27 cellular contexts compared by ENCODE assay signal in the genomic region with DNA sequence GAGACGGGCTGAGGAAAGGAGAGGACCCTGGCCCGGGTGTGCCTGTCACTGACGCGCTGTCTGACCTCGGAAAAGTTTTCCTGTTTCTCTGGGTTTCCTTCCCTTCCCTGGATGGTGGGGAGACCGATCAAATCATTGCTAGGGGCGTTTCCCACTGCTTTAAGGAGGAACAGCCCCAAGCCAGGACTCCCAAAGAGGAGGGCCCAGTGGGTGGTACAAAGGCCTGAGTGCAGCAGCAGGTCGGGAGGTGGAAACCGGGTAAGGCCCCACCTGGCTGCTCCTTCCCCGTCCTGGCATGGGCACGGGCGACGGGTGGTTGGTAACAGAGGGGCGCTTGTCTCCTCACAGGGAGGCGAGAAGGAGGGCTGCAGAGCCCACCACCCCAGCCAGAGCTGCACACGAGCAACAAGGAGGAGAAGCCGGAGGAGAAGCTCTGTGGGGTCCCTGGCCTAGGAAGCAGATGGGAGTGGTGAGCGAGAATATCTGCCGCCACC. TPM values are rescaled to one million over a fixed set of nuclear protein-coding genes. Genes with fewer than 3 reads are reported as not detected.
DNase-seq lines count a peak whose midpoint lies in the region; ATAC-seq and TF ChIP-seq lines count a peak whose summit lies in the region.
"Had no signal": no experiment of that assay in that cellular context is flagged by ENCODE, and none has a peak within 500 bp of the region (broad histone marks: within the 10 kb centered on the region; RNA-seq: fewer than 3 reads in every experiment).

No MANE protein-coding gene starts in this region.

- H3K36me3 ChIP-seq in iPS-20b (ENCODE audit: insufficient read depth, low read depth, low read length) (no peaks in the 10 kb centered on the region), parathyroid adenoma (ENCODE audit: control insufficient read depth, insufficient read depth, low read length) (no peaks in the 10 kb centered on the region), vagina (no peaks in the 10 kb centered on the region)
- H3K36me3 ChIP-seq: ascending aorta had no signal

- H3K9ac ChIP-seq in iPS-20b (ENCODE audit: low read depth, low read length): peak overlapping the region; percentile 21; the same call in 1 of the 2 replicates
- no peak overlapping the region for H3K9ac ChIP-seq in parathyroid adenoma

- intact Hi-C loops in vagina (cut with DNase I): loop anchor here (10.0 kb wide), 1 partner anchor 125 kb away; a partner anchor contains a TSS

- H3K4me3 ChIP-seq in iPS-20b (ENCODE audit: low read length) (no peak overlapping the region), parathyroid adenoma (ENCODE audit: low read depth, low read length) (peak overlapping the region; percentile 22), vagina (peak overlapping the region; percentile 22 to 27)
- H3K4me3 ChIP-seq: smooth muscle cell had no signal

- no peaks in the 10 kb centered on the region for H3K9me3 Mint-ChIP-seq in stimulated activated naive CD8-positive, alpha-beta T cell treated with anti-CD3 and anti-CD28 coated beads, Interleukin-15, amount 100 ng/mL, for 72 hours
- H3K9me3 Mint-ChIP-seq: activated naive CD4-positive, alpha-beta T cell treated with anti-CD3 and anti-CD28 coated beads, Interleukin-2, amount 50 U/mL, for 72 hours; natural killer cell treated with Interleukin-12 subunit alpha and Interleukin-12 subunit beta and Interleukin-15 and Interleukin-18, amount 100 ng/mL, for 72 hours; stimulated activated naive B cell treated with anti-CD40 and anti-IgM and Interleukin-4, amounts not matched to agents 10 μg/mL and 1 μg/mL and 100 μg/mL, for 72 hours; type B pancreatic cell had no signal

- H3K4me1 ChIP-seq in iPS-20b (ENCODE audit: insufficient read depth, low read length): no peaks in the 10 kb centered on the region
- H3K4me1 ChIP-seq in parathyroid adenoma: no peaks in the 10 kb centered on the region
- no peaks in the 10 kb centered on the region for H3K4me1 ChIP-seq in vagina
- H3K4me1 ChIP-seq: ascending aorta had no signal

- peaks cover 8% of the 10 kb centered on the region for H3K4me1 Mint-ChIP-seq in stimulated activated naive CD8-positive, alpha-beta T cell treated with anti-CD3 and anti-CD28 coated beads, Interleukin-15, amount 100 ng/mL, for 72 hours
- H3K4me1 Mint-ChIP-seq: activated CD8-positive, alpha-beta memory T cell treated with anti-CD3 and anti-CD28 coated beads, Interleukin-2, amount 10 ng/mL, durations not matched to agents 7 days and 5 days had no signal

- DNase-seq in stimulated activated naive CD8-positive, alpha-beta T cell treated with anti-CD3 and anti-CD28 coated beads, Interleukin-15, amount 100 ng/mL, for 72 hours: no peak
- DNase-seq in stimulated activated naive CD8-positive, alpha-beta T cell treated with anti-CD3 and anti-CD28 coated beads, Interleukin-15, Interleukin-2, amounts not matched to agents 100 U/mL and 50 U/mL, for 24 hours: no peak
- no peak for DNase-seq in vagina (ENCODE audit: extremely low spot score in 2 of 2)
- no peak for DNase-seq in NCI-H1105 (lab: John Stamatoyannopoulos, UW)
- DNase-seq in T-helper 2 cell: no peak
- DNase-seq: activated CD4-positive, alpha-beta T cell treated with anti-CD3 and anti-CD28 coated beads for 48 hours; activated CD8-positive, alpha-beta memory T cell treated with anti-CD3 and anti-CD28 coated beads, Interleukin-2, amount 10 ng/mL, durations not matched to agents 7 days and 5 days; effector CD4-positive, alpha-beta T cell; GF-D8; HCEC 1CT; kidney glomerular epithelial cell; NCI-H187 treated with DMSO at 0.1 percent for 48 hours; NCI-H226; NCI-H774; stimulated activated CD4-positive, alpha-beta T cell treated with anti-CD3 and anti-CD28 coated beads, Interleukin-2, amount 100 ng/mL, for 48 hours; stimulated activated naive B cell treated with anti-CD40 and anti-IgM and Interleukin-4, amounts not matched to agents 10 μg/mL and 1 μg/mL and 100 μg/mL, for 72 hours; T-helper 17 cell had no signal

- no peaks in the 10 kb centered on the region for H3K27me3 ChIP-seq in iPS-20b (ENCODE audit: insufficient read depth, low read length)
- no peaks in the 10 kb centered on the region for H3K27me3 ChIP-seq in parathyroid adenoma (ENCODE audit: control insufficient read depth, insufficient read depth, low read length)
- no peaks in the 10 kb centered on the region for H3K27me3 ChIP-seq in vagina
- H3K27me3 ChIP-seq: ascending aorta had no signal

- H3K79me2 ChIP-seq in parathyroid adenoma: no peaks in the 10 kb centered on the region

- no peak overlapping the region for H3K4me2 ChIP-seq in parathyroid adenoma (ENCODE audit: low read length)
- H3K4me2 ChIP-seq: smooth muscle cell had no signal

- peaks cover 11% of the 10 kb centered on the region for H3K27me3 Mint-ChIP-seq in stimulated activated naive CD8-positive, alpha-beta T cell treated with anti-CD3 and anti-CD28 coated beads, Interleukin-15, amount 100 ng/mL, for 72 hours

- H3K4me3 Mint-ChIP-seq in stimulated activated naive CD8-positive, alpha-beta T cell treated with anti-CD3 and anti-CD28 coated beads, Interleukin-15, amount 100 ng/mL, for 72 hours: no peak overlapping the region
- H3K4me3 Mint-ChIP-seq: activated CD8-positive, alpha-beta memory T cell treated with anti-CD3 and anti-CD28 coated beads, Interleukin-2, amount 10 ng/mL, durations not matched to agents 7 days and 5 days; natural killer cell treated with Interleukin-12 subunit alpha and Interleukin-12 subunit beta and Interleukin-15 and Interleukin-18, amount 100 ng/mL, for 72 hours; stimulated activated naive B cell treated with anti-CD40 and anti-IgM and Interleukin-4, amounts not matched to agents 10 μg/mL and 1 μg/mL and 100 μg/mL, for 72 hours; T-helper 17 cell; type B pancreatic cell had no signal

- H3K27ac Mint-ChIP-seq in stimulated activated naive CD8-positive, alpha-beta T cell treated with anti-CD3 and anti-CD28 coated beads, Interleukin-15, amount 100 ng/mL, for 72 hours: peak overlapping the region; percentile 63 to 79
- H3K27ac Mint-ChIP-seq: activated CD8-positive, alpha-beta memory T cell treated with anti-CD3 and anti-CD28 coated beads, Interleukin-2, amount 10 ng/mL, durations not matched to agents 7 days and 5 days; activated naive CD4-positive, alpha-beta T cell treated with anti-CD3 and anti-CD28 coated beads, Interleukin-2, amount 50 U/mL, for 72 hours; natural killer cell treated with Interleukin-12 subunit alpha and Interleukin-12 subunit beta and Interleukin-15 and Interleukin-18, amount 100 ng/mL, for 72 hours; stimulated activated naive B cell treated with anti-CD40 and anti-IgM and Interleukin-4, amounts not matched to agents 10 μg/mL and 1 μg/mL and 100 μg/mL, for 72 hours; T-helper 17 cell; type B pancreatic cell had no signal

- H3K9me3 ChIP-seq in iPS-20b (ENCODE audit: insufficient read depth, low read depth, low read length) (0 out of 2 replicates have a peak, but pooled peaks cover 4% of the 10 kb centered on the region), parathyroid adenoma (ENCODE audit: control insufficient read depth, low read length) (no peaks in the 10 kb centered on the region), vagina (no peaks in the 10 kb centered on the region)
- H3K9me3 ChIP-seq: ascending aorta had no signal

- H3K27ac ChIP-seq in iPS-20b (ENCODE audit: low read length): no peak overlapping the region
- H3K27ac ChIP-seq in parathyroid adenoma: no peak overlapping the region
- H3K27ac ChIP-seq in vagina: no peak overlapping the region
- H3K27ac ChIP-seq: ascending aorta had no signal

- ATAC-seq in stimulated activated naive CD8-positive, alpha-beta T cell treated with anti-CD3 and anti-CD28 coated beads, Interleukin-15, amount 100 ng/mL, for 72 hours: no peak
- no peak for ATAC-seq in stimulated activated naive CD8-positive, alpha-beta T cell treated with anti-CD3 and anti-CD28 coated beads, Interleukin-15, Interleukin-2, amounts not matched to agents 100 U/mL and 50 U/mL, for 24 hours
- no peak for ATAC-seq in GM19397 (IDR thresholded peaks at IDR 0.05; ENCODE audit: unreplicated experiment)
- ATAC-seq: activated CD8-positive, alpha-beta memory T cell treated with anti-CD3 and anti-CD28 coated beads, Interleukin-2, amount 10 ng/mL, durations not matched to agents 7 days and 5 days; activated naive CD4-positive, alpha-beta T cell treated with anti-CD3 and anti-CD28 coated beads, Interleukin-2, amount 50 U/mL, for 72 hours; esophagus mucosa; natural killer cell treated with Interleukin-12 subunit alpha and Interleukin-12 subunit beta and Interleukin-15 and Interleukin-18, amount 100 ng/mL, for 72 hours; stimulated activated naive B cell treated with anti-CD40 and anti-IgM and Interleukin-4, amounts not matched to agents 10 μg/mL and 1 μg/mL and 100 μg/mL, for 72 hours; T-helper 17 cell had no signal

- TF ChIP-seq CTCF in parathyroid adenoma (IDR thresholded peaks at IDR 0.05) (no peak), vagina (IDR thresholded peaks at IDR 0.05) (no peak)

- no peak for TF ChIP-seq POLR2A in vagina (IDR thresholded peaks at IDR 0.05)

- H2AFZ ChIP-seq in parathyroid adenoma: no peak overlapping the region

RNA-seq across cellular contexts. Expression of a gene that starts 2.2 kb away (rescaled TPM):
- total RNA-seq in vagina: 1.5 TPM
- total RNA-seq: activated CD8-positive, alpha-beta memory T cell treated with anti-CD3 and anti-CD28 coated beads, Interleukin-2, amount 10 ng/mL, durations not matched to agents 7 days and 5 days; activated naive CD4-positive, alpha-beta T cell treated with anti-CD3 and anti-CD28 coated beads, Interleukin-2, amount 50 U/mL, for 72 hours; natural killer cell treated with Interleukin-12 subunit alpha and Interleukin-12 subunit beta and Interleukin-15 and Interleukin-18, amount 100 ng/mL, for 72 hours; SK-MEL-5; smooth muscle cell; T-helper 17 cell had no signal

RNA-seq across cellular contexts. Expression of a gene that starts 33.1 kb away (rescaled TPM):
- 6.9 TPM for total RNA-seq in vagina
